14 cellular contexts compared by ENCODE assay signal in genomic region chr13:23081246-23081645, GRCh38.
DNase-seq lines count a peak whose midpoint lies in the region; TF ChIP-seq lines count a peak whose summit lies in the region.
"Had no signal": no experiment of that assay in that cellular context is flagged by ENCODE, and none has a peak within 500 bp of the region (broad histone marks: within the 10 kb centered on the region; RNA-seq: fewer than 3 reads in every experiment).

No MANE protein-coding gene starts in this region.

- H3K4me3 ChIP-seq in foreskin fibroblast (ENCODE audit: low read depth in 1 of 2, low read length in 2 of 2), result no peak overlapping the region
- H3K4me3 ChIP-seq: BLaER1 had no signal

- peak; percentile 53 for DNase-seq in AG08395 (ENCODE audit: low spot score)
- peak; percentile 32 for DNase-seq in GM03348 (ENCODE audit: low spot score)
- peak; percentile 48 for DNase-seq in LHCN-M2 (ENCODE audit: low read depth)
- DNase-seq in foreskin fibroblast, result peak; percentile 6 to 59
- no peak for DNase-seq in SKM-1 treated with dmso at 0.1 percent for 144 hours (lab: John Stamatoyannopoulos, UW; ENCODE audit: unreplicated experiment)
- no peak for DNase-seq in DMS 273 (lab: John Stamatoyannopoulos, UW; ENCODE audit: unreplicated experiment)
- no peak for DNase-seq in stimulated activated naive CD4-positive, alpha-beta T cell treated with Interleukin-2 at 50 U/mL for 16 hours (lab: John Stamatoyannopoulos, UW)
- DNase-seq: CD8-positive, alpha-beta T cell; DMS79; GDM1; NCI-H187 treated with DMSO at 0.1 percent for 48 hours; NCI-H69; SHP77 treated with DMSO at 0.1 percent for 48 hours had no signal

- TF ChIP-seq CTCF in foreskin fibroblast (IDR thresholded peaks at IDR 0.05; ENCODE audit: low read depth, low read length), result no peak

Comparison
In these comparisons a context has a peak if more than half of its experiments do, and no peak if none do; other contexts are left out.
1. DNase-seq: peak in AG08395 (single experiment), GM03348 (single experiment), LHCN-M2 (single experiment) and foreskin fibroblast (2 of 2); none in SKM-1 treated with dmso at 0.1 percent for 144 hours (single experiment), DMS 273 (single experiment) and stimulated activated naive CD4-positive, alpha-beta T cell treated with Interleukin-2 at 50 U/mL for 16 hours (single experiment).